In genomic region chr13:42048625-42049453, GRCh38 we compare ENCODE assay signal across 1 cellular context.
TF ChIP-seq lines count a peak whose summit lies in the region.

Gene DGKH (plus strand): TSS chr13:42048648. CDS start chr13:42048774, 126 bp downstream.

TF ChIP-seq in WTC11, 78 proteins besides CTCF, POLR2A, EP300 and RAD21 (continued from another document):
- TF ChIP-seq FOXP4 (CRISPR knock-in tag; IDR thresholded peaks at IDR 0.05) (peak; percentile 11), CREB1 (CRISPR knock-in tag; IDR thresholded peaks at IDR 0.05) (no peak), CBFB (CRISPR knock-in tag; IDR thresholded peaks at IDR 0.05; ENCODE audit: low read depth) (no peak), IRF1 (CRISPR knock-in tag; IDR thresholded peaks at IDR 0.05) (no peak), MYBL2 (CRISPR knock-in tag; IDR thresholded peaks at IDR 0.05) (0 out of 2 replicates have a peak, but pooled peaks have one; percentile 49), ATF2 (CRISPR knock-in tag; IDR thresholded peaks at IDR 0.05; ENCODE audit: borderline replicate concordance, low read depth) (no peak), ZNF532 (CRISPR knock-in tag; IDR thresholded peaks at IDR 0.05; ENCODE audit: borderline replicate concordance) (no peak), TEAD1 (CRISPR knock-in tag; IDR thresholded peaks at IDR 0.05) (no peak), PREB (CRISPR knock-in tag; IDR thresholded peaks at IDR 0.05; ENCODE audit: borderline replicate concordance) (no peak), ZNF423 (CRISPR knock-in tag; IDR thresholded peaks at IDR 0.05) (0 out of 2 replicates have a peak, but pooled peaks have one; percentile 5), E2F5 (CRISPR knock-in tag; IDR thresholded peaks at IDR 0.05) (peak; percentile 38; the same call in 1 of the 2 replicates), RELA (CRISPR knock-in tag; IDR thresholded peaks at IDR 0.05; ENCODE audit: borderline replicate concordance) (0 out of 2 replicates have a peak, but pooled peaks have one; percentile 12), GABPB1 (CRISPR knock-in tag; IDR thresholded peaks at IDR 0.05) (no peak), NFATC4 (CRISPR knock-in tag; IDR thresholded peaks at IDR 0.05) (no peak), EMX1 (CRISPR knock-in tag; IDR thresholded peaks at IDR 0.05) (no peak), ZNF425 (CRISPR knock-in tag; conservative IDR thresholded peaks at IDR 0.05) (no peak), HMGA2 (CRISPR knock-in tag; IDR thresholded peaks at IDR 0.05) (no peak), ZNF138 (CRISPR knock-in tag; conservative IDR thresholded peaks at IDR 0.05) (no peak), FOXP1 (CRISPR knock-in tag; IDR thresholded peaks at IDR 0.05; ENCODE audit: borderline replicate concordance) (0 out of 2 replicates have a peak, but pooled peaks have one; percentile 43), ETV6 (CRISPR knock-in tag; IDR thresholded peaks at IDR 0.05) (no peak; the same call in 1 of the 2 replicates)
